Comparison of ENCODE assay signal across 12 cellular contexts in the genomic region with DNA sequence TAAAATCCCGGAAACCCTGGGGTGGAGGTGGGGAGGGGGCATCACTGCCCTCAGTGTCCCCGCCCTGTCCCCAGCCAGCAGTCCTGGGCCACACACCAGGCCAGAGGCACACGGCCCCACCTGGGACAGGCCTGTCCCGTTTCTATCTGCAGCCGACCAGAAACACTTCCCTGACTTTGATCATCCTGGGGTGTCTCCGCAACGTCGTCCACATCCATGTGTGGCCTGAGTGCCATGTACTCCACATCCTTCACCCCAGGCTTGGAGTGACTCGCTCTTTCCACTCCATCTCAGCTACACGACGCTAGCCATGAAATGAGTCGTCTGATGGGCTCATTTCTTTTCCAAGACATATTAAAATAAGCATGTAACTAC. TPM values are rescaled to one million over a fixed set of nuclear protein-coding genes. Genes with fewer than 3 reads are reported as not detected.
A peak's percentile ranks its signal among the peaks of the same experiment; 100 is the strongest.
DNase-seq lines count a peak whose midpoint lies in the region; ATAC-seq and TF ChIP-seq lines count a peak whose summit lies in the region.
"Had no signal": no experiment of that assay in that cellular context is flagged by ENCODE, and none has a peak within 500 bp of the region (broad histone marks: within the 10 kb centered on the region; RNA-seq: fewer than 3 reads in every experiment).

No MANE protein-coding gene starts in this region.

- no peaks in the 10 kb centered on the region for H3K27me3 Mint-ChIP-seq in progenitor cell of endocrine pancreas

- no peak for TF ChIP-seq POLR2A in IMR-90 (IDR thresholded peaks at IDR 0.05; ENCODE audit: low read depth, low read length)

- H2AFZ ChIP-seq in IMR-90 (replicated peaks; ENCODE audit: low read length, poor library complexity): peak overlapping the region; percentile 9

- BruUV-seq in IMR-90 (replicated peaks; lab: Mats Ljungman, UMichigan): no TSS peak

- H3K18ac ChIP-seq in IMR-90 (ENCODE audit: low read depth, low read length) (no peak overlapping the region), mesendoderm (ENCODE audit: low read length) (no peak overlapping the region)

- H3K36me3 Mint-ChIP-seq in progenitor cell of endocrine pancreas (ENCODE audit: insufficient read depth): no peaks in the 10 kb centered on the region

- CTCF ChIA-PET in IMR-90 (lab: Yijun Ruan, JAX): interaction anchor here (0.8 kb wide), 1 partner anchor 19 kb away, joined by 3 read pairs; no protein-coding TSS in a partner anchor

- in situ Hi-C loops in IMR-90 (cut with MboI; ENCODE audit: low sequenced_read_pairs): no loop called here

- H2AK5ac ChIP-seq in IMR-90 (ENCODE audit: low read depth, low read length): no peak overlapping the region
- H2AK5ac ChIP-seq in mesendoderm (ENCODE audit: low read length): no peak overlapping the region

- intact Hi-C loops in IMR-90 (cut with micrococcal nuclease): no loop called here
- intact Hi-C loops in ascending aorta (cut with DNase I): no loop called here

- H3K4me2 ChIP-seq in IMR-90 (ENCODE audit: low read depth, low read length) (no peak overlapping the region), mesendoderm (ENCODE audit: low read length) (no peak overlapping the region)

- H3K9me3 ChIP-seq in IMR-90 (ENCODE audit: control insufficient read depth, insufficient read depth, low read length) (no peaks in the 10 kb centered on the region), ascending aorta (no peaks in the 10 kb centered on the region)
- H3K9me3 ChIP-seq: stomach had no signal

- H2BK15ac ChIP-seq in IMR-90 (ENCODE audit: low read depth, low read length) (no peak overlapping the region), mesendoderm (replicated peaks; ENCODE audit: low read depth) (no peak overlapping the region)

- no peak overlapping the region for H3K23ac ChIP-seq in IMR-90 (ENCODE audit: low read depth, low read length)
- H3K23ac ChIP-seq in mesendoderm (ENCODE audit: low read length): no peak overlapping the region

- POLR2A ChIA-PET in IMR-90 (lab: Charles Lee; ENCODE audit: unreplicated experiment): no interaction called here

- H2BK120ac ChIP-seq in IMR-90 (ENCODE audit: low read depth, low read length) (no peak overlapping the region), mesendoderm (ENCODE audit: low read depth, low read length) (no peak overlapping the region)

- H4K5ac ChIP-seq in IMR-90 (ENCODE audit: low read depth, low read length) (no peak overlapping the region), mesendoderm (ENCODE audit: low read length) (no peak overlapping the region)

- H3K56ac ChIP-seq in IMR-90 (ENCODE audit: extremely low read depth, insufficient read depth, low read length) (no peak overlapping the region), mesendoderm (ENCODE audit: low read length) (no peak overlapping the region)

- no peaks in the 10 kb centered on the region for H3K79me2 ChIP-seq in mesendoderm (ENCODE audit: control insufficient read depth, insufficient read depth, low read length)

- H3K36me3 ChIP-seq in IMR-90 (ENCODE audit: control insufficient read depth, insufficient read depth, low read length): no peaks in the 10 kb centered on the region
- H3K36me3 ChIP-seq in ascending aorta: no peaks in the 10 kb centered on the region
- H3K36me3 ChIP-seq in mesendoderm (ENCODE audit: control insufficient read depth, insufficient read depth, low read length): no peaks in the 10 kb centered on the region

- H2AK9ac ChIP-seq in IMR-90 (replicated peaks; ENCODE audit: low read depth, low read length, poor library complexity): no peak overlapping the region

- H3K4ac ChIP-seq in IMR-90 (ENCODE audit: low read depth, low read length) (no peak overlapping the region), mesendoderm (ENCODE audit: low read depth, low read length) (no peak overlapping the region)

- H3K27me3 ChIP-seq in IMR-90 (ENCODE audit: control insufficient read depth, insufficient read depth, low read length) (peaks cover 2% of the 10 kb centered on the region; the same call in 1 of the 2 replicates), ascending aorta (no peaks in the 10 kb centered on the region), mesendoderm (ENCODE audit: insufficient read depth, low read length, poor library complexity) (no peaks in the 10 kb centered on the region)
- H3K27me3 ChIP-seq: stomach had no signal

- H3K4me1 Mint-ChIP-seq in progenitor cell of endocrine pancreas (ENCODE audit: low read depth): no peaks in the 10 kb centered on the region

- no peak overlapping the region for H3K14ac ChIP-seq in IMR-90 (replicated peaks; ENCODE audit: low read depth, low read length)

- no peak overlapping the region for H2BK20ac ChIP-seq in IMR-90 (ENCODE audit: low read depth, low read length)

- H3K79me1 ChIP-seq in IMR-90 (ENCODE audit: low read depth in 1 of 2, low read length in 2 of 2) (no peaks in the 10 kb centered on the region), mesendoderm (ENCODE audit: low read length) (no peaks in the 10 kb centered on the region)

- H3K4me1 ChIP-seq in IMR-90 (ENCODE audit: control insufficient read depth, insufficient read depth, low read length) (peaks cover 12% of the 10 kb centered on the region), ascending aorta (peaks cover 0 to 9% of the 10 kb centered on the region in 2 donors), mesendoderm (ENCODE audit: control insufficient read depth, low read depth, low read length) (no peaks in the 10 kb centered on the region)

- no peak overlapping the region for H3K4me3 Mint-ChIP-seq in progenitor cell of endocrine pancreas (ENCODE audit: low read depth)

- TF ChIP-seq CTCF in IMR-90 (conservative IDR thresholded peaks at IDR 0.05; ENCODE audit: low read depth, low read length) (no peak), choroid plexus epithelial cell (conservative IDR thresholded peaks at IDR 0.05; ENCODE audit: low read depth, low read length) (no peak), progenitor cell of endocrine pancreas (IDR thresholded peaks at IDR 0.05; ENCODE audit: unreplicated experiment) (no peak), ascending aorta (IDR thresholded peaks at IDR 0.05) (no peak)

- H3K9me1 ChIP-seq in IMR-90 (ENCODE audit: insufficient read depth, low read length): peaks cover 4% of the 10 kb centered on the region; the same call in 1 of the 2 replicates

- H3K4me3 ChIP-seq in IMR-90 (ENCODE audit: insufficient read depth, low read depth, low read length) (no peak overlapping the region), choroid plexus epithelial cell (ENCODE audit: low read depth, low read length) (no peak overlapping the region), ascending aorta (no peak overlapping the region), mesendoderm (ENCODE audit: low read length) (no peak overlapping the region)
- H3K4me3 ChIP-seq: stomach had no signal

- no peak overlapping the region for H3K9ac ChIP-seq in IMR-90 (ENCODE audit: low read depth, low read length)
- no peak overlapping the region for H3K9ac ChIP-seq in mesendoderm (ENCODE audit: low read length)

- H4K20me1 ChIP-seq in IMR-90 (ENCODE audit: insufficient read depth, low read length): peaks cover 28% of the 10 kb centered on the region

- dilution Hi-C loops in IMR-90 (cut with HindIII; ENCODE audit: low sequenced_read_pairs, unreplicated experiment): no loop called here

- no peak overlapping the region for H4K91ac ChIP-seq in IMR-90 (ENCODE audit: insufficient read depth, low read depth, low read length)

- WGBS in IMR-90 (ENCODE audit: extremely low coverage in 2 of 2, insufficient read length in 1 of 2), 2 experiments: 50% methylated on average over 6 of the region's 12 CpGs; no CpG with 5 or more reads in 1 of the 2 experiments
- no CpG with 5 or more reads among the region's 12 CpGs for WGBS in mesendoderm (ENCODE audit: extremely low coverage, insufficient coverage, low lambda C conversion rate)

- H3K9me3 Mint-ChIP-seq in progenitor cell of endocrine pancreas (ENCODE audit: low read depth): no peaks in the 10 kb centered on the region

- H4K8ac ChIP-seq in IMR-90 (ENCODE audit: low read depth in 2 of 2, low read length in 2 of 2) (no peak overlapping the region), mesendoderm (ENCODE audit: low read depth, low read length) (no peak overlapping the region)

- DNase-seq in COLO668 (lab: John Stamatoyannopoulos, UW; ENCODE audit: unreplicated experiment) (peak; percentile 18), IMR-90 (peak; percentile 68), choroid plexus epithelial cell (ENCODE audit: low read depth) (peak; percentile 37), progenitor cell of endocrine pancreas (ENCODE audit: low spot score, unreplicated experiment) (no peak), ascending aorta (ENCODE audit: low spot score in 2 of 2) (no peak), mesendoderm (no peak)
- DNase-seq: activated naive CD4-positive, alpha-beta T cell treated with anti-CD3 and anti-CD28 coated beads, Interleukin-2, amount 50 U/mL, for 16 hours; KBM-7; NK-92 treated with Interleukin-12 subunit alpha and Interleukin-12 subunit beta, amount 100 ng/mL, for 24 hours; stimulated activated CD4-positive, alpha-beta T cell treated with anti-CD3 and anti-CD28 coated beads, Interleukin-4, amount 100 ng/mL, for 24 hours; stomach had no signal

- no peak overlapping the region for H2BK5ac ChIP-seq in IMR-90 (ENCODE audit: low read depth, low read length, poor library complexity, severe bottlenecking)
- no peak overlapping the region for H2BK5ac ChIP-seq in mesendoderm (ENCODE audit: low read length)

- H3K27ac ChIP-seq in IMR-90 (ENCODE audit: insufficient read depth, low read length): no peak overlapping the region
- H3K27ac ChIP-seq in ascending aorta: no peak overlapping the region
- H3K27ac ChIP-seq in mesendoderm (ENCODE audit: low read depth, low read length): no peak overlapping the region
- H3K27ac ChIP-seq: stomach had no signal

- ATAC-seq in IMR-90 (ENCODE audit: low read depth) (no peak), HG03045 (IDR thresholded peaks at IDR 0.05; ENCODE audit: unreplicated experiment) (no peak)

- peak overlapping the region; percentile 8 for H3K27ac Mint-ChIP-seq in progenitor cell of endocrine pancreas

- no peak for TF ChIP-seq RAD21 in IMR-90 (IDR thresholded peaks at IDR 0.05; ENCODE audit: low read length)

TF ChIP-seq in IMR-90, 13 proteins besides CTCF, POLR2A, EP300 and RAD21 (continues in another document):
- peak; percentile 43; the same call in 1 of the 2 replicates for TF ChIP-seq FOS (IDR thresholded peaks at IDR 0.05; ENCODE audit: low read depth, low read length)

RNA-seq across cellular contexts. Expression of a gene that starts 19.7 kb away (rescaled TPM):
- total RNA-seq in IMR-90 (2012; rRNA removed): 0.54 and 1.1 TPM in 2 replicates
- polyA plus RNA-seq in IMR-90 (2012; rRNA removed): 1.4 and 1.8 TPM in 2 replicates
- 1.2 and 5.9 TPM in 2 replicates for polyA plus RNA-seq in IMR-90 (2012; cell fraction: cytosol; rRNA removed)
- 8.4 and 9.1 TPM in 2 replicates for polyA plus RNA-seq in IMR-90 (2012; cell fraction: nucleus; rRNA removed; ENCODE audit: low replicate concordance)
- total RNA-seq in progenitor cell of endocrine pancreas: 4.6 and 5.6 TPM in 2 replicates
- 293 TPM for total RNA-seq in ascending aorta
- polyA plus RNA-seq in mesendoderm (2013, experiment 1 of 2): 0.77 TPM
- 0.66 TPM for polyA plus RNA-seq in mesendoderm (2013, experiment 2 of 2)

RNA-seq across cellular contexts. Expression of a gene that starts 39.1 kb away (rescaled TPM):
- total RNA-seq in IMR-90 (2012; rRNA removed) (6.1 and 8.9 TPM in 2 replicates), progenitor cell of endocrine pancreas (17.0 and 17.7 TPM in 2 replicates), ascending aorta (16.9 TPM)
- 9.1 and 10.1 TPM in 2 replicates for polyA plus RNA-seq in IMR-90 (2012; rRNA removed)
- 3.3 and 9.5 TPM in 2 replicates for polyA plus RNA-seq in IMR-90 (2012; cell fraction: cytosol; rRNA removed)
- polyA plus RNA-seq in IMR-90 (2012; cell fraction: nucleus; rRNA removed; ENCODE audit: low replicate concordance): 12.6 and 13.5 TPM in 2 replicates
- polyA plus RNA-seq in mesendoderm (2013, experiment 1 of 2): 10.7 TPM
- 10.9 TPM for polyA plus RNA-seq in mesendoderm (2013, experiment 2 of 2)

Comparison
In these comparisons a context has a peak if more than half of its experiments do, and no peak if none do; other contexts are left out.
1. DNase-seq: peak in COLO668 (single experiment), IMR-90 (single experiment) and choroid plexus epithelial cell (single experiment); none in progenitor cell of endocrine pancreas (single experiment), ascending aorta (0 of 2) and mesendoderm (single experiment).
2. RNA of a gene that starts 19.7 kb away (total RNA-seq): 293 TPM in ascending aorta (single experiment); 4.6 to 5.6 TPM in progenitor cell of endocrine pancreas and 0.54 to 1.1 TPM in IMR-90; every median in the first group is over 10 times any median in the second.